Comparison of ENCODE assay signal across 3 cellular contexts in genomic region chr17:28926786-28927185, GRCh38.
TF ChIP-seq lines count a peak whose summit lies in the region.

No MANE protein-coding gene starts in this region.

TF ChIP-seq in liver, 16 proteins besides CTCF, POLR2A, EP300 and RAD21:
- TF ChIP-seq, protein P1, sequence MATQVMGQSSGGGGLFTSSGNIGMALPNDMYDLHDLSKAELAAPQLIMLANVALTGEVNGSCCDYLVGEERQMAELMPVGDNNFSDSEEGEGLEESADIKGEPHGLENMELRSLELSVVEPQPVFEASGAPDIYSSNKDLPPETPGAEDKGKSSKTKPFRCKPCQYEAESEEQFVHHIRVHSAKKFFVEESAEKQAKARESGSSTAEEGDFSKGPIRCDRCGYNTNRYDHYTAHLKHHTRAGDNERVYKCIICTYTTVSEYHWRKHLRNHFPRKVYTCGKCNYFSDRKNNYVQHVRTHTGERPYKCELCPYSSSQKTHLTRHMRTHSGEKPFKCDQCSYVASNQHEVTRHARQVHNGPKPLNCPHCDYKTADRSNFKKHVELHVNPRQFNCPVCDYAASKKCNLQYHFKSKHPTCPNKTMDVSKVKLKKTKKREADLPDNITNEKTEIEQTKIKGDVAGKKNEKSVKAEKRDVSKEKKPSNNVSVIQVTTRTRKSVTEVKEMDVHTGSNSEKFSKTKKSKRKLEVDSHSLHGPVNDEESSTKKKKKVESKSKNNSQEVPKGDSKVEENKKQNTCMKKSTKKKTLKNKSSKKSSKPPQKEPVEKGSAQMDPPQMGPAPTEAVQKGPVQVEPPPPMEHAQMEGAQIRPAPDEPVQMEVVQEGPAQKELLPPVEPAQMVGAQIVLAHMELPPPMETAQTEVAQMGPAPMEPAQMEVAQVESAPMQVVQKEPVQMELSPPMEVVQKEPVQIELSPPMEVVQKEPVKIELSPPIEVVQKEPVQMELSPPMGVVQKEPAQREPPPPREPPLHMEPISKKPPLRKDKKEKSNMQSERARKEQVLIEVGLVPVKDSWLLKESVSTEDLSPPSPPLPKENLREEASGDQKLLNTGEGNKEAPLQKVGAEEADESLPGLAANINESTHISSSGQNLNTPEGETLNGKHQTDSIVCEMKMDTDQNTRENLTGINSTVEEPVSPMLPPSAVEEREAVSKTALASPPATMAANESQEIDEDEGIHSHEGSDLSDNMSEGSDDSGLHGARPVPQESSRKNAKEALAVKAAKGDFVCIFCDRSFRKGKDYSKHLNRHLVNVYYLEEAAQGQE (IDR thresholded peaks at IDR 0.05) = no peak
- no peak for TF ChIP-seq NR2F2 (IDR thresholded peaks at IDR 0.05)
- TF ChIP-seq GABPA (IDR thresholded peaks at IDR 0.05 in 1 of 2, conservative IDR thresholded peaks at IDR 0.05 in 1 of 2) = no peak
- no peak for TF ChIP-seq TAF1 (conservative IDR thresholded peaks at IDR 0.05)
- TF ChIP-seq SP1 (IDR thresholded peaks at IDR 0.05) = no peak
- TF ChIP-seq FOXA2 (IDR thresholded peaks at IDR 0.05) = no peak
- no peak for TF ChIP-seq HNF4A (conservative IDR thresholded peaks at IDR 0.05)
- no peak for TF ChIP-seq EGR1 (IDR thresholded peaks at IDR 0.05; ENCODE audit: low read depth in 2 of 2)

TF ChIP-seq in HepG2, 621 proteins besides CTCF, POLR2A, EP300 and RAD21:
- no peak for TF ChIP-seq SRSF1 (optimal IDR thresholded peaks at IDR 0.05; ENCODE audit: low read depth, low read length)
- TF ChIP-seq POLR2AphosphoS5 (IDR thresholded peaks at IDR 0.05; ENCODE audit: low read depth, low read length) = no peak
- TF ChIP-seq ZNF776 (CRISPR knock-in tag; IDR thresholded peaks at IDR 0.05) = no peak
- no peak for TF ChIP-seq HIC2 (CRISPR knock-in tag; IDR thresholded peaks at IDR 0.05; ENCODE audit: low read depth)
- TF ChIP-seq EHMT2 (IDR thresholded peaks at IDR 0.05; ENCODE audit: borderline replicate concordance, low read depth, low read length) = no peak
- no peak for TF ChIP-seq TEAD2 (CRISPR knock-in tag; IDR thresholded peaks at IDR 0.05)
- no peak for TF ChIP-seq PAF1 (CRISPR knock-in tag; IDR thresholded peaks at IDR 0.05)
- no peak for TF ChIP-seq ZNF841 (CRISPR knock-in tag; IDR thresholded peaks at IDR 0.05; ENCODE audit: borderline replicate concordance)
- TF ChIP-seq, protein P2, sequence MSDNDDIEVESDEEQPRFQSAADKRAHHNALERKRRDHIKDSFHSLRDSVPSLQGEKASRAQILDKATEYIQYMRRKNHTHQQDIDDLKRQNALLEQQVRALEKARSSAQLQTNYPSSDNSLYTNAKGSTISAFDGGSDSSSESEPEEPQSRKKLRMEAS (IDR thresholded peaks at IDR 0.05) = no peak
- TF ChIP-seq ZNF124 (CRISPR knock-in tag; IDR thresholded peaks at IDR 0.05) = no peak
- TF ChIP-seq ZNF780A (CRISPR knock-in tag; IDR thresholded peaks at IDR 0.05) = no peak
- TF ChIP-seq ATM (IDR thresholded peaks at IDR 0.05; ENCODE audit: borderline replicate concordance) = no peak
- TF ChIP-seq PRPF4 (IDR thresholded peaks at IDR 0.05; ENCODE audit: low read depth, low read length, poor library complexity, severe bottlenecking) = no peak
- no peak for TF ChIP-seq REL (CRISPR knock-in tag; conservative IDR thresholded peaks at IDR 0.05)
- no peak for TF ChIP-seq SP1 (IDR thresholded peaks at IDR 0.05)
- TF ChIP-seq SP1 (CRISPR knock-in tag; IDR thresholded peaks at IDR 0.05) = no peak
- TF ChIP-seq RAD51 (IDR thresholded peaks at IDR 0.05; ENCODE audit: borderline replicate concordance) = no peak

TF ChIP-seq in GM12878, 131 proteins besides CTCF, POLR2A, EP300 and RAD21:
- TF ChIP-seq, protein P3, sequence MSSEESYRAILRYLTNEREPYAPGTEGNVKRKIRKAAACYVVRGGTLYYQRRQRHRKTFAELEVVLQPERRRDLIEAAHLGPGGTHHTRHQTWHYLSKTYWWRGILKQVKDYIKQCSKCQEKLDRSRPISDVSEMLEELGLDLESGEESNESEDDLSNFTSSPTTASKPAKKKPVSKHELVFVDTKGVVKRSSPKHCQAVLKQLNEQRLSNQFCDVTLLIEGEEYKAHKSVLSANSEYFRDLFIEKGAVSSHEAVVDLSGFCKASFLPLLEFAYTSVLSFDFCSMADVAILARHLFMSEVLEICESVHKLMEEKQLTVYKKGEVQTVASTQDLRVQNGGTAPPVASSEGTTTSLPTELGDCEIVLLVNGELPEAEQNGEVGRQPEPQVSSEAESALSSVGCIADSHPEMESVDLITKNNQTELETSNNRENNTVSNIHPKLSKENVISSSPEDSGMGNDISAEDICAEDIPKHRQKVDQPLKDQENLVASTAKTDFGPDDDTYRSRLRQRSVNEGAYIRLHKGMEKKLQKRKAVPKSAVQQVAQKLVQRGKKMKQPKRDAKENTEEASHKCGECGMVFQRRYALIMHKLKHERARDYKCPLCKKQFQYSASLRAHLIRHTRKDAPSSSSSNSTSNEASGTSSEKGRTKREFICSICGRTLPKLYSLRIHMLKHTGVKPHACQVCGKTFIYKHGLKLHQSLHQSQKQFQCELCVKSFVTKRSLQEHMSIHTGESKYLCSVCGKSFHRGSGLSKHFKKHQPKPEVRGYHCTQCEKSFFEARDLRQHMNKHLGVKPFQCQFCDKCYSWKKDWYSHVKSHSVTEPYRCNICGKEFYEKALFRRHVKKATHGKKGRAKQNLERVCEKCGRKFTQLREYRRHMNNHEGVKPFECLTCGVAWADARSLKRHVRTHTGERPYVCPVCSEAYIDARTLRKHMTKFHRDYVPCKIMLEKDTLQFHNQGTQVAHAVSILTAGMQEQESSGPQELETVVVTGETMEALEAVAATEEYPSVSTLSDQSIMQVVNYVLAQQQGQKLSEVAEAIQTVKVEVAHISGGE (CRISPR knock-in tag; IDR thresholded peaks at IDR 0.05) = no peak
- TF ChIP-seq PAX8 (IDR thresholded peaks at IDR 0.05) (no peak), KLF5 (IDR thresholded peaks at IDR 0.05; ENCODE audit: partially characterized antibody) (no peak), PKNOX1 (IDR thresholded peaks at IDR 0.05) (no peak), SP1 (IDR thresholded peaks at IDR 0.05; ENCODE audit: low read depth, low read length) (no peak), ZSCAN29 (IDR thresholded peaks at IDR 0.05) (no peak), HSF1 (IDR thresholded peaks at IDR 0.05; ENCODE audit: low read depth, low read length) (no peak), ATF7 (IDR thresholded peaks at IDR 0.05; ENCODE audit: low read depth) (no peak), YBX1 (IDR thresholded peaks at IDR 0.05) (no peak), PAX5 (IDR thresholded peaks at IDR 0.05; ENCODE audit: borderline replicate concordance, low read depth, low read length) (no peak), JUNB (IDR thresholded peaks at IDR 0.05) (no peak), POU2F2 (IDR thresholded peaks at IDR 0.05; ENCODE audit: borderline replicate concordance, low read depth, low read length) (no peak), CBX3 (IDR thresholded peaks at IDR 0.05; ENCODE audit: borderline replicate concordance, low read depth) (no peak), ZNF384 (IDR thresholded peaks at IDR 0.05; ENCODE audit: borderline replicate concordance, low read depth, low read length) (no peak), ZBTB4 (CRISPR knock-in tag; IDR thresholded peaks at IDR 0.05) (no peak), ZNF622 (IDR thresholded peaks at IDR 0.05) (no peak)
- TF ChIP-seq, protein P4, sequence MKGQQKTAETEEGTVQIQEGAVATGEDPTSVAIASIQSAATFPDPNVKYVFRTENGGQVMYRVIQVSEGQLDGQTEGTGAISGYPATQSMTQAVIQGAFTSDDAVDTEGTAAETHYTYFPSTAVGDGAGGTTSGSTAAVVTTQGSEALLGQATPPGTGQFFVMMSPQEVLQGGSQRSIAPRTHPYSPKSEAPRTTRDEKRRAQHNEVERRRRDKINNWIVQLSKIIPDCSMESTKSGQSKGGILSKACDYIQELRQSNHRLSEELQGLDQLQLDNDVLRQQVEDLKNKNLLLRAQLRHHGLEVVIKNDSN (IDR thresholded peaks at IDR 0.05; ENCODE audit: borderline replicate concordance, extremely low read length, insufficient read depth, low read depth, low read length) = no peak
- TF ChIP-seq, protein P5, sequence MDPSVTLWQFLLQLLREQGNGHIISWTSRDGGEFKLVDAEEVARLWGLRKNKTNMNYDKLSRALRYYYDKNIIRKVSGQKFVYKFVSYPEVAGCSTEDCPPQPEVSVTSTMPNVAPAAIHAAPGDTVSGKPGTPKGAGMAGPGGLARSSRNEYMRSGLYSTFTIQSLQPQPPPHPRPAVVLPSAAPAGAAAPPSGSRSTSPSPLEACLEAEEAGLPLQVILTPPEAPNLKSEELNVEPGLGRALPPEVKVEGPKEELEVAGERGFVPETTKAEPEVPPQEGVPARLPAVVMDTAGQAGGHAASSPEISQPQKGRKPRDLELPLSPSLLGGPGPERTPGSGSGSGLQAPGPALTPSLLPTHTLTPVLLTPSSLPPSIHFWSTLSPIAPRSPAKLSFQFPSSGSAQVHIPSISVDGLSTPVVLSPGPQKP (IDR thresholded peaks at IDR 0.05; ENCODE audit: low read depth, low read length) = no peak
- TF ChIP-seq, protein P6, sequence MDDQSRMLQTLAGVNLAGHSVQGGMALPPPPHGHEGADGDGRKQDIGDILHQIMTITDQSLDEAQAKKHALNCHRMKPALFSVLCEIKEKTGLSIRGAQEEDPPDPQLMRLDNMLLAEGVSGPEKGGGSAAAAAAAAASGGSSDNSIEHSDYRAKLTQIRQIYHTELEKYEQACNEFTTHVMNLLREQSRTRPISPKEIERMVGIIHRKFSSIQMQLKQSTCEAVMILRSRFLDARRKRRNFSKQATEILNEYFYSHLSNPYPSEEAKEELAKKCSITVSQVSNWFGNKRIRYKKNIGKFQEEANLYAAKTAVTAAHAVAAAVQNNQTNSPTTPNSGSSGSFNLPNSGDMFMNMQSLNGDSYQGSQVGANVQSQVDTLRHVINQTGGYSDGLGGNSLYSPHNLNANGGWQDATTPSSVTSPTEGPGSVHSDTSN (IDR thresholded peaks at IDR 0.05; ENCODE audit: insufficient replicate concordance, low read depth, low read length) = no peak
